1 cellular context compared by ENCODE assay signal in the genomic region with DNA sequence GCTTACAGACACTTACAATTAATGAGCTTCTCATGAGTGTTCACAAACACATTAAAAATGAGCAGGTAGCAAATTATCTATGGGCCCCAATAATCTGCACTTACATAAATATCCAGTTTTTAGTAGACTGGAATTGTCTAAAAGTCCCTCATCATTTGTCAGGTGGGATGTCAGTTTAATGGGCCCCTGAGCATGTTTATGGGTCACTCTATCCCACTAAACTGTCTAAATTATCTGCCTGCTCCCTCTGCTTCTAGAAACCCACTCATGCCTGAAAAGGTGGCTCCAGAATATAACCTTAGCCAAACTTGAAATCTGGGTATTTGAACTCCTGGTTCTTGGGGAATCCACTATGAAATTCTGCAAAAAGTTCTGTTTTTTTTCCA.
A peak's percentile ranks its signal among the peaks of the same experiment; 100 is the strongest.
TF ChIP-seq lines count a peak whose summit lies in the region.

No MANE protein-coding gene starts in this region.

TF ChIP-seq in HEK293, 187 proteins besides CTCF, POLR2A, EP300 and RAD21 (continued from another document):
- TF ChIP-seq, protein P1, sequence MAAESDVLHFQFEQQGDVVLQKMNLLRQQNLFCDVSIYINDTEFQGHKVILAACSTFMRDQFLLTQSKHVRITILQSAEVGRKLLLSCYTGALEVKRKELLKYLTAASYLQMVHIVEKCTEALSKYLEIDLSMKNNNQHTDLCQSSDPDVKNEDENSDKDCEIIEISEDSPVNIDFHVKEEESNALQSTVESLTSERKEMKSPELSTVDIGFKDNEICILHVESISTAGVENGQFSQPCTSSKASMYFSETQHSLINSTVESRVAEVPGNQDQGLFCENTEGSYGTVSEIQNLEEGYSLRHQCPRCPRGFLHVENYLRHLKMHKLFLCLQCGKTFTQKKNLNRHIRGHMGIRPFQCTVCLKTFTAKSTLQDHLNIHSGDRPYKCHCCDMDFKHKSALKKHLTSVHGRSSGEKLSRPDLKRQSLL (tag by site-specific recombination; IDR thresholded peaks at IDR 0.05): peak; percentile 66; the same call in 1 of the 2 replicates
- TF ChIP-seq FEZF1 (tag by site-specific recombination; IDR thresholded peaks at IDR 0.05): peak; percentile 84
